1 cellular context compared by ENCODE assay signal in genomic region chr11:98732947-98733346, GRCh38.
TF ChIP-seq lines count a peak whose summit lies in the region.

No MANE protein-coding gene starts in this region.

TF ChIP-seq in SK-N-SH, 30 proteins besides CTCF, POLR2A, EP300 and RAD21:
- TF ChIP-seq RFX5 (IDR thresholded peaks at IDR 0.05; ENCODE audit: low read length), result no peak
- no peak for TF ChIP-seq ZBTB33 (IDR thresholded peaks at IDR 0.05; ENCODE audit: borderline replicate concordance, low read depth)
- TF ChIP-seq, protein P1, sequence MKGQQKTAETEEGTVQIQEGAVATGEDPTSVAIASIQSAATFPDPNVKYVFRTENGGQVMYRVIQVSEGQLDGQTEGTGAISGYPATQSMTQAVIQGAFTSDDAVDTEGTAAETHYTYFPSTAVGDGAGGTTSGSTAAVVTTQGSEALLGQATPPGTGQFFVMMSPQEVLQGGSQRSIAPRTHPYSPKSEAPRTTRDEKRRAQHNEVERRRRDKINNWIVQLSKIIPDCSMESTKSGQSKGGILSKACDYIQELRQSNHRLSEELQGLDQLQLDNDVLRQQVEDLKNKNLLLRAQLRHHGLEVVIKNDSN (IDR thresholded peaks at IDR 0.05; ENCODE audit: borderline replicate concordance, low read depth), result no peak
- no peak for TF ChIP-seq MAX (IDR thresholded peaks at IDR 0.05; ENCODE audit: low read depth)
- no peak for TF ChIP-seq YY1 (IDR thresholded peaks at IDR 0.05; ENCODE audit: low read depth)
- no peak for TF ChIP-seq ELF1 (IDR thresholded peaks at IDR 0.05)
- no peak for TF ChIP-seq NFIC (IDR thresholded peaks at IDR 0.05; ENCODE audit: borderline replicate concordance)
